9 cellular contexts compared by ENCODE assay signal in genomic region chr3:70064194-70064787, GRCh38.
DNase-seq lines count a peak whose midpoint lies in the region; ATAC-seq and TF ChIP-seq lines count a peak whose summit lies in the region.
"Had no signal": no experiment of that assay in that cellular context is flagged by ENCODE, and none has a peak within 500 bp of the region (broad histone marks: within the 10 kb centered on the region; RNA-seq: fewer than 3 reads in every experiment).

No MANE protein-coding gene starts in this region.

- peaks cover 40% of the 10 kb centered on the region for H3K4me1 Mint-ChIP-seq in chondrocyte (ENCODE audit: low read depth)
- H3K4me1 Mint-ChIP-seq: naive thymus-derived CD8-positive, alpha-beta T cell had no signal

- H3K4me3 Mint-ChIP-seq in chondrocyte (ENCODE audit: unreplicated experiment): no peak overlapping the region
- H3K4me3 Mint-ChIP-seq: naive thymus-derived CD8-positive, alpha-beta T cell had no signal

- peaks cover 7% of the 10 kb centered on the region for H3K27me3 Mint-ChIP-seq in chondrocyte (ENCODE audit: low read depth)

- TF ChIP-seq CTCF in chondrocyte (IDR thresholded peaks at IDR 0.05): peak; percentile 88

- peak; percentile 67 for DNase-seq in COLO829 (ENCODE audit: low spot score)
- peak; percentile 24 for DNase-seq in NCI-H526 treated with DMSO at 0.1 percent for 48 hours (lab: John Stamatoyannopoulos, UW)
- DNase-seq in chondrocyte (ENCODE audit: low spot score): no peak
- peak; percentile 69 for DNase-seq in midbrain (lab: John Stamatoyannopoulos, UW)
- no peak for DNase-seq in HPDE6-E6E7 (ENCODE audit: extremely low spot score)
- no peak for DNase-seq in activated CD4-positive, CD25-positive, alpha-beta regulatory T cell (lab: John Stamatoyannopoulos, UW)

- H3K27ac Mint-ChIP-seq in chondrocyte (ENCODE audit: unreplicated experiment): peak overlapping the region; percentile 15
- H3K27ac Mint-ChIP-seq: naive thymus-derived CD8-positive, alpha-beta T cell had no signal

- H3K9me3 Mint-ChIP-seq in chondrocyte (ENCODE audit: low read depth): no peaks in the 10 kb centered on the region
- H3K9me3 Mint-ChIP-seq: naive thymus-derived CD8-positive, alpha-beta T cell had no signal

- ATAC-seq in GM19043 (IDR thresholded peaks at IDR 0.05; ENCODE audit: low read depth, unreplicated experiment) (peak; percentile 45), GM21381 (IDR thresholded peaks at IDR 0.05; ENCODE audit: unreplicated experiment) (no peak)
- ATAC-seq: naive thymus-derived CD8-positive, alpha-beta T cell had no signal

- no peaks in the 10 kb centered on the region for H3K36me3 Mint-ChIP-seq in chondrocyte (ENCODE audit: low read depth)
- H3K36me3 Mint-ChIP-seq: naive thymus-derived CD8-positive, alpha-beta T cell had no signal

Comparison
In these comparisons a context has a peak if more than half of its experiments do, and no peak if none do; other contexts are left out.
1. DNase-seq: peak in COLO829 (single experiment), NCI-H526 treated with DMSO at 0.1 percent for 48 hours (single experiment) and midbrain (single experiment); none in chondrocyte (single experiment), HPDE6-E6E7 (single experiment) and activated CD4-positive, CD25-positive, alpha-beta regulatory T cell (0 of 4).